ENCODE assay signal across 8 cellular contexts in genomic region chr1:146376708-146377496, GRCh38.
DNase-seq lines count a peak whose midpoint lies in the region; ATAC-seq, FAIRE-seq and TF ChIP-seq lines count a peak whose summit lies in the region.
"Not testable (repeated sequence)": the region's sequence is repeated elsewhere in the genome, so short reads cannot be mapped to it uniquely, and the experiment has no call there.

No MANE protein-coding gene starts in this region.

- peak overlapping the region; percentile 94 for H3K27ac ChIP-seq in caudate nucleus (ENCODE audit: low read depth, low read length)
- H3K27ac ChIP-seq in keratinocyte (ENCODE audit: control insufficient read depth, insufficient read depth, low read length), result not testable (repeated sequence)

- POLR2A ChIA-PET in activated B cell treated with CpG ODN at 0.5 μM for 24 hours (lab: Charles Lee), result interaction anchor here (0.7 to 3.1 kb wide), 11 partner anchors 10 to 1957 kb away, joined by 4 to 194 read pairs (median 7); no protein-coding TSS in a partner anchor

- not testable (repeated sequence) for H3K36me3 Mint-ChIP-seq in activated B cell treated with CpG ODN at 0.5 μM for 24 hours (ENCODE audit: low read depth)

- not testable (repeated sequence) for H3K4me1 ChIP-seq in keratinocyte (ENCODE audit: control insufficient read depth, extremely low read depth, insufficient read depth, low read length)

- peak overlapping the region; percentile 9 for H3K9ac ChIP-seq in keratinocyte (ENCODE audit: control insufficient read depth, extremely low read depth, insufficient read depth, low read length)

- peak overlapping the region; percentile 98 for H3K27ac Mint-ChIP-seq in activated B cell treated with CpG ODN at 0.5 μM for 24 hours

- H3K4me1 Mint-ChIP-seq in activated B cell treated with CpG ODN at 0.5 μM for 24 hours, result peaks cover 19% of the 10 kb centered on the region

- ATAC-seq in GM19023 (IDR thresholded peaks at IDR 0.05; ENCODE audit: unreplicated experiment) (peak; percentile 88), HG03175 (IDR thresholded peaks at IDR 0.05; ENCODE audit: unreplicated experiment) (peak; percentile 91), activated B cell treated with CpG ODN at 0.5 μM for 24 hours (ENCODE audit: low read depth) (peak; percentile 89)

- dilution Hi-C loops in keratinocyte (cut with MboI; ENCODE audit: extremely low pct_ligation_motif_present, low sequenced_read_pairs), result not testable (repeated sequence)

- not testable (repeated sequence) for H3K27me3 ChIP-seq in keratinocyte (ENCODE audit: control insufficient read depth, extremely low read depth, insufficient read depth, low read length)

- H3K9me3 ChIP-seq in keratinocyte (ENCODE audit: control insufficient read depth, low read depth, low read length), result not testable (repeated sequence)

- not testable (repeated sequence) for H3K9me3 Mint-ChIP-seq in activated B cell treated with CpG ODN at 0.5 μM for 24 hours

- H3K9me1 ChIP-seq in keratinocyte (ENCODE audit: control insufficient read depth, extremely low read depth, insufficient read depth, low read length), result not testable (repeated sequence)

- CTCF ChIA-PET in activated B cell treated with CpG ODN at 0.5 μM for 24 hours (lab: Charles Lee), result interaction anchor here (0.6 kb wide), 1 partner anchor 704 kb away, joined by 3 read pairs; no protein-coding TSS in a partner anchor

- intact Hi-C loops in activated B cell treated with CpG ODN at 0.5 μM for 24 hours (cut with micrococcal nuclease), result loop anchor here (1.0 to 10.0 kb wide), 2 partner anchors 10 to 868 kb away; partner anchors contain the start of gene CHD1L

- not testable (repeated sequence) for H3K79me2 ChIP-seq in keratinocyte (ENCODE audit: control insufficient read depth, insufficient read depth, low read length)

- H4K20me1 ChIP-seq in keratinocyte (ENCODE audit: control insufficient read depth, extremely low read depth, insufficient read depth, low read length), result not testable (repeated sequence)

- not testable (repeated sequence) for FAIRE-seq in keratinocyte (lab: Jason Lieb, UNC)

- H2AFZ ChIP-seq in keratinocyte (ENCODE audit: control insufficient read depth, low read length), result not testable (repeated sequence)

- not testable (repeated sequence) for H3K4me3 ChIP-seq in AG09309 (ENCODE audit: control insufficient read depth, low read depth, low read length)
- H3K4me3 ChIP-seq in keratinocyte (ENCODE audit: control insufficient read depth in 2 of 3, extremely low read depth in 1 of 3, insufficient read depth in 2 of 3, low read depth in 1 of 3, low read length in 3 of 3), result peak overlapping the region in 1 of 3 experiments; percentile 12

- H3K4me2 ChIP-seq in keratinocyte (ENCODE audit: control insufficient read depth, extremely low read depth, insufficient read depth, low read depth, low read length), result peak overlapping the region; percentile 41

- H3K4me3 Mint-ChIP-seq in activated B cell treated with CpG ODN at 0.5 μM for 24 hours, result peak overlapping the region; percentile 90

- not testable (repeated sequence) for TF ChIP-seq CTCF in AG09309 (IDR thresholded peaks at IDR 0.05; ENCODE audit: control insufficient read depth, insufficient read depth, low read depth, low read length, missing control alignments); activated B cell treated with CpG ODN at 0.5 μM for 24 hours (IDR thresholded peaks at IDR 0.05); keratinocyte (optimal IDR thresholded peaks at IDR 0.05 in 1 of 3, IDR thresholded peaks at IDR 0.05 in 1 of 3, conservative IDR thresholded peaks at IDR 0.05 in 1 of 3; ENCODE audit: extremely low read depth in 1 of 3, insufficient read depth in 2 of 3, low read length in 3 of 3)

- H3K36me3 ChIP-seq in keratinocyte (ENCODE audit: control insufficient read depth in 2 of 2, extremely low read depth in 1 of 2, insufficient read depth in 2 of 2, low read length in 2 of 2), result not testable (repeated sequence)

- DNase-seq in AG09309 (ENCODE audit: low read depth) (peak; percentile 95), NCI-H2227 treated with DMSO at 0.1 percent for 48 hours (lab: John Stamatoyannopoulos, UW) (peak; percentile 92), activated B cell treated with CpG ODN at 0.5 μM for 24 hours (peak; percentile 65), caudate nucleus (lab: John Stamatoyannopoulos, UW) (peak in 52 of 61 donors; percentile 27 to 94 (median 76)), keratinocyte (ENCODE audit: low read depth, low spot score) (peak; percentile 67)
- peak; percentile 58 for DNase-seq in stimulated activated CD4-positive, alpha-beta T cell treated with anti-CD3 and anti-CD28 coated beads, Interleukin-12 subunit alpha, Interleukin-12 subunit beta, amount 100 ng/mL, for 4 hours

- H3K27me3 Mint-ChIP-seq in activated B cell treated with CpG ODN at 0.5 μM for 24 hours, result not testable (repeated sequence)
